26 cellular contexts compared by ENCODE assay signal in genomic region chr17:34099859-34100258, GRCh38.
"Had no signal": no experiment of that assay in that cellular context is flagged by ENCODE, and none has a peak within 500 bp of the region (broad histone marks: within the 10 kb centered on the region; RNA-seq: fewer than 3 reads in every experiment).

No MANE protein-coding gene starts in this region.

- H3K27ac Mint-ChIP-seq: immature natural killer cell; natural killer cell; stimulated activated memory B cell treated with anti-CD40 and anti-IgM and Interleukin-4, amounts not matched to agents 10 μg/mL and 1 μg/mL and 100 μg/mL, for 72 hours; type B pancreatic cell had no signal

- H2AFZ ChIP-seq: hepatocyte had no signal

- H3K9me3 Mint-ChIP-seq: immature natural killer cell had no signal

- H3K79me2 ChIP-seq: hepatocyte had no signal

- H3K36me3 Mint-ChIP-seq: immature natural killer cell; natural killer cell; stimulated activated memory B cell treated with anti-CD40 and anti-IgM and Interleukin-4, amounts not matched to agents 10 μg/mL and 1 μg/mL and 100 μg/mL, for 72 hours; type B pancreatic cell had no signal

- H3K4me3 ChIP-seq: gastrocnemius medialis, heart left ventricle, hepatocyte, lower lobe of right lung, ovary, psoas muscle, sigmoid colon, spleen, testis, tibial artery had no signal

- H3K27ac ChIP-seq: epithelial cell of prostate, gastrocnemius medialis, heart left ventricle, hepatocyte, lower lobe of right lung, ovary, psoas muscle, sigmoid colon, spleen, testis, tibial artery had no signal

- H3K9me3 ChIP-seq: gastrocnemius medialis, heart left ventricle, lower lobe of right lung, ovary, psoas muscle, sigmoid colon, spleen, testis, tibial artery had no signal

- H3K4me1 ChIP-seq: gastrocnemius medialis, heart left ventricle, lower lobe of right lung, psoas muscle, sigmoid colon, spleen, testis, tibial artery had no signal

- H3K36me3 ChIP-seq: gastrocnemius medialis, heart left ventricle, lower lobe of right lung, ovary, sigmoid colon, spleen, tibial artery had no signal

- H3K4me1 Mint-ChIP-seq: immature natural killer cell; natural killer cell; stimulated activated memory B cell treated with anti-CD40 and anti-IgM and Interleukin-4, amounts not matched to agents 10 μg/mL and 1 μg/mL and 100 μg/mL, for 72 hours had no signal

- H3K27me3 ChIP-seq: gastrocnemius medialis, ovary, sigmoid colon, testis, tibial artery had no signal

- ATAC-seq: esophagus mucosa; gastrocnemius medialis; heart left ventricle; left ventricle myocardium superior; lower lobe of right lung; natural killer cell; psoas muscle; right cardiac atrium; stimulated activated memory B cell treated with anti-CD40 and anti-IgM and Interleukin-4, amounts not matched to agents 10 μg/mL and 1 μg/mL and 100 μg/mL, for 72 hours; stimulated activated naive CD8-positive, alpha-beta T cell treated with anti-CD3 and anti-CD28 coated beads, Interleukin-15, Interleukin-2, amounts not matched to agents 100 U/mL and 50 U/mL, for 24 hours had no signal

- H3K4me2 ChIP-seq: hepatocyte had no signal

- H3K4me3 Mint-ChIP-seq: immature natural killer cell; natural killer cell; stimulated activated memory B cell treated with anti-CD40 and anti-IgM and Interleukin-4, amounts not matched to agents 10 μg/mL and 1 μg/mL and 100 μg/mL, for 72 hours; type B pancreatic cell had no signal

- DNase-seq: cortex of kidney; effector CD4-positive, alpha-beta T cell; foreskin fibroblast; gastrocnemius medialis; heart left ventricle; immature natural killer cell; left ventricle myocardium superior; lower lobe of right lung; natural killer cell; occipital lobe; ovary; posterior cingulate gyrus; psoas muscle; right cardiac atrium; sigmoid colon; spleen; stimulated activated CD4-positive, alpha-beta T cell treated with anti-CD3 and anti-CD28 coated beads, Interleukin-4, amount 100 ng/mL, for 4 hours; stimulated activated naive CD8-positive, alpha-beta T cell treated with anti-CD3 and anti-CD28 coated beads, Interleukin-15, Interleukin-2, amounts not matched to agents 100 U/mL and 50 U/mL, for 24 hours; substantia nigra; testis; tibial artery had no signal
